Comparison of ENCODE assay signal across 1 cellular context in the genomic region with DNA sequence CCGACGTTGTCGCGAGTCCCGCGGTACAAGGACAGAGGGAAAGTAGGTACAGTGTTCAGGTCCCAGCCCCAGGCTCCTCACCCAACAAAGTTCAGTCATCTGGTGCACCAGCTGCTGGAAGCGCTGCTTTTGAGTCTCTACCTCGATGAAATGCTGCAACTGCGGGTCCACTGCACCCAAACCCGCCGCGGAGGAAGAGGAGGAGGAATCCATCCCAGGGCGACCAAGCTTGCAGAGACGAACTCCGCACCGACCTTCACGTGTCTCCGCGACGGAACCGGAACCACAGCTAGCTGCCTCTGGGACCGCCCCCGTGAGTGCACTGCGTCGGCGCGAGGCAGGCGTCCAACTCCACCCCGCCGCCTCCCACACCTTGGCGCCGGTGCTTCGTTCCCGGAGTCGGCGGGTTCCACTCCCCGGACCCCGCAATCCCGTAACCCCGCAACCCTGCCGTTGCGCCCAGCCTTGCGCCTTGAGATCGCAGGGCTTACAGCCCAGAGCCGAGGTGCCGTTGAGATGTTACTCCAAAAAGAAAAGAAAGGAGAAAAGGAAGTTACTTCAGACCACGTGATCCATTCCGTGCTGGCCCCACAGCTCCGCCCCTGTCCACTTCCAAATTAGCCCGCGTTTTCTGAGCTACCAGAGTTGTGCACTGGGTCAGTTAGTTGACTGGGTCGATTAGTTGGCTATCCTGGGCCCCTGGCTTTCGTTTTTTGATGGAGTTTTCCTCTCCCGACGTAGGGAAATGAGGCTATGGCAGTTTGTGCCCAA.
TF ChIP-seq lines count a peak whose summit lies in the region.

A gene with protein sequence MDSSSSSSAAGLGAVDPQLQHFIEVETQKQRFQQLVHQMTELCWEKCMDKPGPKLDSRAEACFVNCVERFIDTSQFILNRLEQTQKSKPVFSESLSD (minus strand): TSS at position 291 of the 771 bp plus-strand sequence. CDS start 78 bp downstream, at position 213.

TF ChIP-seq in K562, 482 proteins besides CTCF, POLR2A, EP300 and RAD21 (continued from another document and continues in another):
- no peak for TF ChIP-seq GTF2B (IDR thresholded peaks at IDR 0.05; ENCODE audit: extremely low read depth, insufficient read length)
- TF ChIP-seq, protein P1, sequence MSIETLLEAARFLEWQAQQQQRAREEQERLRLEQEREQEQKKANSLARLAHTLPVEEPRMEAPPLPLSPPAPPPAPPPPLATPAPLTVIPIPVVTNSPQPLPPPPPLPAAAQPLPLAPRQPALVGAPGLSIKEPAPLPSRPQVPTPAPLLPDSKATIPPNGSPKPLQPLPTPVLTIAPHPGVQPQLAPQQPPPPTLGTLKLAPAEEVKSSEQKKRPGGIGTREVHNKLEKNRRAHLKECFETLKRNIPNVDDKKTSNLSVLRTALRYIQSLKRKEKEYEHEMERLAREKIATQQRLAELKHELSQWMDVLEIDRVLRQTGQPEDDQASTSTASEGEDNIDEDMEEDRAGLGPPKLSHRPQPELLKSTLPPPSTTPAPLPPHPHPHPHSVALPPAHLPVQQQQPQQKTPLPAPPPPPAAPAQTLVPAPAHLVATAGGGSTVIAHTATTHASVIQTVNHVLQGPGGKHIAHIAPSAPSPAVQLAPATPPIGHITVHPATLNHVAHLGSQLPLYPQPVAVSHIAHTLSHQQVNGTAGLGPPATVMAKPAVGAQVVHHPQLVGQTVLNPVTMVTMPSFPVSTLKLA (conservative IDR thresholded peaks at IDR 0.05), result peak; percentile 89 to 94
- TF ChIP-seq ZNF76 (CRISPR knock-in tag; IDR thresholded peaks at IDR 0.05; ENCODE audit: borderline replicate concordance), result no peak
- TF ChIP-seq CUX1 (CRISPR knock-in tag; IDR thresholded peaks at IDR 0.05), result no peak
- peak in 1 of 2 experiments; percentile 72; a peak in 1 of 4 replicates for TF ChIP-seq SIN3A (IDR thresholded peaks at IDR 0.05; ENCODE audit: borderline replicate concordance in 2 of 2, control insufficient read depth in 1 of 2, low read depth in 2 of 2, low read length in 2 of 2)
- TF ChIP-seq, protein P2, sequence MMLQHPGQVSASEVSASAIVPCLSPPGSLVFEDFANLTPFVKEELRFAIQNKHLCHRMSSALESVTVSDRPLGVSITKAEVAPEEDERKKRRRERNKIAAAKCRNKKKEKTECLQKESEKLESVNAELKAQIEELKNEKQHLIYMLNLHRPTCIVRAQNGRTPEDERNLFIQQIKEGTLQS (IDR thresholded peaks at IDR 0.05), result no peak
- TF ChIP-seq, protein P2 (CRISPR knock-in tag; conservative IDR thresholded peaks at IDR 0.05), result 0 out of 2 replicates have a peak, but pooled peaks have one; percentile 36
- TF ChIP-seq GTF2F1 (IDR thresholded peaks at IDR 0.05; ENCODE audit: low read depth, low read length), result no peak
- TF ChIP-seq CEBPB (tag; IDR thresholded peaks at IDR 0.05), result no peak
- no peak for TF ChIP-seq ETS2 (tag; IDR thresholded peaks at IDR 0.05; ENCODE audit: borderline replicate concordance, poor library complexity, severe bottlenecking)
- TF ChIP-seq NFIC (IDR thresholded peaks at IDR 0.05), result peak; percentile 64
- no peak for TF ChIP-seq SRSF1 (IDR thresholded peaks at IDR 0.05; ENCODE audit: low read depth, low read length)
- no peak for TF ChIP-seq IFI16 (CRISPR knock-in tag; IDR thresholded peaks at IDR 0.05)
- no peak for TF ChIP-seq SMARCA4 (IDR thresholded peaks at IDR 0.05)
- no peak for TF ChIP-seq ZNF24 (IDR thresholded peaks at IDR 0.05)
- no peak for TF ChIP-seq KAT2B (IDR thresholded peaks at IDR 0.05; ENCODE audit: low read depth, low read length)
- TF ChIP-seq SAFB (IDR thresholded peaks at IDR 0.05; ENCODE audit: borderline replicate concordance, low read depth, low read length), result no peak
- TF ChIP-seq, protein P3, sequence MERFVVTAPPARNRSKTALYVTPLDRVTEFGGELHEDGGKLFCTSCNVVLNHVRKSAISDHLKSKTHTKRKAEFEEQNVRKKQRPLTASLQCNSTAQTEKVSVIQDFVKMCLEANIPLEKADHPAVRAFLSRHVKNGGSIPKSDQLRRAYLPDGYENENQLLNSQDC (CRISPR knock-in tag; IDR thresholded peaks at IDR 0.05), result no peak
- TF ChIP-seq SP2 (IDR thresholded peaks at IDR 0.05; ENCODE audit: extremely low read depth, low read depth, low read length, poor library complexity, severe bottlenecking), result no peak
- TF ChIP-seq PTRF (tag; IDR thresholded peaks at IDR 0.05), result no peak
- TF ChIP-seq, protein P4, sequence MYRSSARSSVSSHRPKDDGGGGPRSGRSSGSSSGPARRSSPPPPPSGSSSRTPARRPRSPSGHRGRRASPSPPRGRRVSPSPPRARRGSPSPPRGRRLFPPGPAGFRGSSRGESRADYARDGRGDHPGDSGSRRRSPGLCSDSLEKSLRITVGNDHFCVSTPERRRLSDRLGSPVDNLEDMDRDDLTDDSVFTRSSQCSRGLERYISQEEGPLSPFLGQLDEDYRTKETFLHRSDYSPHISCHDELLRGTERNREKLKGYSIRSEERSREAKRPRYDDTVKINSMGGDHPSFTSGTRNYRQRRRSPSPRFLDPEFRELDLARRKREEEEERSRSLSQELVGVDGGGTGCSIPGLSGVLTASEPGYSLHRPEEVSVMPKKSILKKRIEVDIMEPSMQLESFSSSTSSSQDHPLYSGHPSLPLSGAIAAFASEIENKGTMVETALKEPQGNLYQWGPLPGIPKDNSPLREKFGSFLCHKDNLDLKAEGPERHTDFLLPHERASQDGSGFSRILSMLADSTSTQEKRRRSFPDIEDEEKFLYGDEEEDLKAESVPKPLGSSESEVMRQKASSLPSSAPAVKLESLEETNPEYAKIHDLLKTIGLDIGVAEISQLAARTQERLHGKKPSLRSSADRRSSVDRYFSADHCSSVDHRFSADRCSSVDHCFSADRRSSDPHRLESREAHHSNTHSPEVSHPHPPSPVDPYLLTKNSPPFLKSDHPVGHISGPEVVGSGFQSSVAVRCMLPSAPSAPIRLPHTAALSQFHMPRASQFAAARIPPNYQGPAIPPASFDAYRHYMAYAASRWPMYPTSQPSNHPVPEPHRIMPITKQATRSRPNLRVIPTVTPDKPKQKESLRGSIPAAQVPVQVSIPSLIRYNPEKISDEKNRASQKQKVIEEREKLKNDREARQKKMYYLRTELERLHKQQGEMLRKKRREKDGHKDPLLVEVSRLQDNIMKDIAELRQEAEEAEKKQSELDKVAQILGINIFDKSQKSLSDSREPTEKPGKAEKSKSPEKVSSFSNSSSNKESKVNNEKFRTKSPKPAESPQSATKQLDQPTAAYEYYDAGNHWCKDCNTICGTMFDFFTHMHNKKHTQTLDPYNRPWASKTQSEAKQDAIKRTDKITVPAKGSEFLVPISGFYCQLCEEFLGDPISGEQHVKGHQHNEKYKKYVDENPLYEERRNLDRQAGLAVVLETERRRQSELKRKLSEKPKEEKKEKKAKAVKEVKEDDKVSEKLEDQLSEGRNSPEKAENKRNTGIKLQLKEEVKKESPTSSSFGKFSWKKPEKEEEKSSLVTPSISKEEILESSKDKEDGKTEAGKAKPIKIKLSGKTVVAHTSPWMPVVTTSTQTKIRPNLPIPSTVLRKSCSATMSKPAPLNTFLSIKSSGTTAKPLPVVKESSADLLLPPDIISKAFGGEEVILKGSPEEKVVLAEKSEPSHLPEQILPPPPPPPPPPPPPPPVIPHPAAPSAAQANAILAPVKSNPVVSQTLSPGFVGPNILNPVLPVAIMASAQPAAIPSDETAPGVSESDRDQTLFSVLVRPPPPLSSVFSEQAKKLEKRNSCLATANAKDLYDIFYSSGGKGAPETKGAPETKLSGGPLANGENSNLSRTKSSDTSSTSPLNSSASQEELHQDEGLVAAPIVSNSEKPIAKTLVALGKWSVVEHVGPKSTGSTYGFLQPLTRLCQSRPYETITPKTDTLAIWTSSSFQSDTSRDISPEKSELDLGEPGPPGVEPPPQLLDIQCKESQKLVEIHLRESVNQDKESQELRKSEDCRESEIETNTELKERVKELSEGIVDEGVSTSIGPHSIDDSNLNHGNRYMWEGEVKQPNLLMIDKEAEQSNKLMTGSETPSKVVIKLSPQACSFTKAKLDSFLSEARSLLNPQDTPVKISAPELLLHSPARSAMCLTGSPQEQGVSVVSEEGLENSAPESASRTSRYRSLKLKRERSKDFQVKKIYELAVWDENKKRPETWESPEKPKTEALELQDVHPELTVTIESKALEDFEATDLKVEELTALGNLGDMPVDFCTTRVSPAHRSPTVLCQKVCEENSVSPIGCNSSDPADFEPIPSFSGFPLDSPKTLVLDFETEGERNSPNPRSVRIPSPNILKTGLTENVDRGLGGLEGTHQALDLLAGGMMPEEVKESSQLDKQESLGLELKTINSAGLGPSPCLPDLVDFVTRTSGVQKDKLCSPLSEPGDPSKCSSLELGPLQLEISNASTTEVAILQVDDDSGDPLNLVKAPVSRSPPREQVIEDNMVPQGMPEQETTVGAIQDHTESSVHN (IDR thresholded peaks at IDR 0.05; ENCODE audit: borderline replicate concordance in 1 of 2, low read depth in 1 of 2), result no peak
- peak; percentile 78 for TF ChIP-seq LCOR (CRISPR knock-in tag; IDR thresholded peaks at IDR 0.05)
- TF ChIP-seq, protein P5, sequence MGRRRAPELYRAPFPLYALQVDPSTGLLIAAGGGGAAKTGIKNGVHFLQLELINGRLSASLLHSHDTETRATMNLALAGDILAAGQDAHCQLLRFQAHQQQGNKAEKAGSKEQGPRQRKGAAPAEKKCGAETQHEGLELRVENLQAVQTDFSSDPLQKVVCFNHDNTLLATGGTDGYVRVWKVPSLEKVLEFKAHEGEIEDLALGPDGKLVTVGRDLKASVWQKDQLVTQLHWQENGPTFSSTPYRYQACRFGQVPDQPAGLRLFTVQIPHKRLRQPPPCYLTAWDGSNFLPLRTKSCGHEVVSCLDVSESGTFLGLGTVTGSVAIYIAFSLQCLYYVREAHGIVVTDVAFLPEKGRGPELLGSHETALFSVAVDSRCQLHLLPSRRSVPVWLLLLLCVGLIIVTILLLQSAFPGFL (CRISPR knock-in tag; IDR thresholded peaks at IDR 0.05), result no peak
- peak; percentile 72 for TF ChIP-seq POLR2H (tag; IDR thresholded peaks at IDR 0.05; ENCODE audit: low read depth)
- TF ChIP-seq HLTF (IDR thresholded peaks at IDR 0.05), result no peak; the same call in 1 of the 2 replicates
- peak; percentile 65 for TF ChIP-seq ATF7 (IDR thresholded peaks at IDR 0.05)
- TF ChIP-seq, protein P6, sequence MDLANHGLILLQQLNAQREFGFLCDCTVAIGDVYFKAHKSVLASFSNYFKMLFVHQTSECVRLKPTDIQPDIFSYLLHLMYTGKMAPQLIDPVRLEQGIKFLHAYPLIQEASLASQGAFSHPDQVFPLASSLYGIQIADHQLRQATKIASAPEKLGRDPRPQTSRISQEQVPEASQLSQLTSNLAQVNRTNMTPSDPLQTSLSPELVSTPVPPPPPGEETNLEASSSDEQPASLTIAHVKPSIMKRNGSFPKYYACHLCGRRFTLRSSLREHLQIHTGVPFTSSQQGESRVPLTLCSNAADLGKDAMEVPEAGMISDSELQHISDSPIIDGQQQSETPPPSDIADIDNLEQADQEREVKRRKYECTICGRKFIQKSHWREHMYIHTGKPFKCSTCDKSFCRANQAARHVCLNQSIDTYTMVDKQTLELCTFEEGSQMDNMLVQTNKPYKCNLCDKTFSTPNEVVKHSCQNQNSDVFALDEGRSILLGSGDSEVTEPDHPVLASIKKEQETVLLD (IDR thresholded peaks at IDR 0.05), result no peak
- TF ChIP-seq, protein P7, sequence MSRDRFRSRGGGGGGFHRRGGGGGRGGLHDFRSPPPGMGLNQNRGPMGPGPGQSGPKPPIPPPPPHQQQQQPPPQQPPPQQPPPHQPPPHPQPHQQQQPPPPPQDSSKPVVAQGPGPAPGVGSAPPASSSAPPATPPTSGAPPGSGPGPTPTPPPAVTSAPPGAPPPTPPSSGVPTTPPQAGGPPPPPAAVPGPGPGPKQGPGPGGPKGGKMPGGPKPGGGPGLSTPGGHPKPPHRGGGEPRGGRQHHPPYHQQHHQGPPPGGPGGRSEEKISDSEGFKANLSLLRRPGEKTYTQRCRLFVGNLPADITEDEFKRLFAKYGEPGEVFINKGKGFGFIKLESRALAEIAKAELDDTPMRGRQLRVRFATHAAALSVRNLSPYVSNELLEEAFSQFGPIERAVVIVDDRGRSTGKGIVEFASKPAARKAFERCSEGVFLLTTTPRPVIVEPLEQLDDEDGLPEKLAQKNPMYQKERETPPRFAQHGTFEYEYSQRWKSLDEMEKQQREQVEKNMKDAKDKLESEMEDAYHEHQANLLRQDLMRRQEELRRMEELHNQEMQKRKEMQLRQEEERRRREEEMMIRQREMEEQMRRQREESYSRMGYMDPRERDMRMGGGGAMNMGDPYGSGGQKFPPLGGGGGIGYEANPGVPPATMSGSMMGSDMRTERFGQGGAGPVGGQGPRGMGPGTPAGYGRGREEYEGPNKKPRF (IDR thresholded peaks at IDR 0.05; ENCODE audit: low read depth, low read length), result no peak
- no peak for TF ChIP-seq SP1 (CRISPR knock-in tag; IDR thresholded peaks at IDR 0.05)
